Comparison of ENCODE assay signal across 14 cellular contexts in genomic region chr5:78799254-78800017, GRCh38.
DNase-seq lines count a peak whose midpoint lies in the region; FAIRE-seq and TF ChIP-seq lines count a peak whose summit lies in the region.
"Had no signal": no experiment of that assay in that cellular context is flagged by ENCODE, and none has a peak within 500 bp of the region (broad histone marks: within the 10 kb centered on the region; RNA-seq: fewer than 3 reads in every experiment).

No MANE protein-coding gene starts in this region.

- H3K4me3 ChIP-seq in AG09309 (ENCODE audit: control insufficient read depth, low read depth, low read length): no peak overlapping the region
- no peak overlapping the region for H3K4me3 ChIP-seq in bronchial epithelial cell (ENCODE audit: low read depth, low read length)
- H3K4me3 ChIP-seq: pancreas had no signal

- FAIRE-seq in bronchial epithelial cell (lab: Jason Lieb, UNC): peak; percentile 62
- FAIRE-seq: pancreas had no signal

- DNase-seq in AG09309 (ENCODE audit: low read depth) (no peak), LHCN-M2 (ENCODE audit: low read depth) (peak; percentile 84), bronchial epithelial cell (ENCODE audit: low read depth) (peak; percentile 18), kidney tubule cell (ENCODE audit: low spot score) (peak; percentile 64), NOMO-1 (lab: John Stamatoyannopoulos, UW; ENCODE audit: unreplicated experiment in 2 of 2) (no peak), dermis blood vessel endothelial cell (no peak), caudate nucleus (lab: John Stamatoyannopoulos, UW) (no peak)
- no peak for DNase-seq in activated CD4-positive, alpha-beta T cell treated with anti-CD3 and anti-CD28 coated beads for 1 hour
- DNase-seq: CD4-positive, CD25-positive, alpha-beta regulatory T cell; effector CD8-positive, alpha-beta T cell; GF-D8; NCI-H510A treated with DMSO at 0.1 percent for 48 hours; pancreas; stimulated activated CD4-positive, alpha-beta T cell treated with anti-CD3 and anti-CD28 coated beads, Interleukin-2, amount 100 ng/mL, for 48 hours had no signal

- no peak overlapping the region for H3K27ac ChIP-seq in caudate nucleus (ENCODE audit: low read depth, low read length)
- H3K27ac ChIP-seq: pancreas had no signal

- no peaks in the 10 kb centered on the region for H3K27me3 ChIP-seq in bronchial epithelial cell (ENCODE audit: control insufficient read depth, insufficient read depth, low read length)
- H3K27me3 ChIP-seq: pancreas had no signal

- TF ChIP-seq CTCF in AG09309 (IDR thresholded peaks at IDR 0.05; ENCODE audit: control insufficient read depth, insufficient read depth, low read depth, low read length, missing control alignments): peak; percentile 55
- TF ChIP-seq CTCF in bronchial epithelial cell (IDR thresholded peaks at IDR 0.05; ENCODE audit: insufficient read depth, low read length, severe bottlenecking): peak; percentile 7

- no peaks in the 10 kb centered on the region for H3K36me3 ChIP-seq in bronchial epithelial cell (ENCODE audit: control insufficient read depth, insufficient read depth, low read length)
- H3K36me3 ChIP-seq: pancreas had no signal

Comparison
In these comparisons a context has a peak if more than half of its experiments do, and no peak if none do; other contexts are left out.
1. DNase-seq: peak in LHCN-M2 (single experiment), bronchial epithelial cell (single experiment) and kidney tubule cell (single experiment); none in AG09309 (single experiment), NOMO-1 (0 of 2), dermis blood vessel endothelial cell (single experiment), caudate nucleus (0 of 61) and activated CD4-positive, alpha-beta T cell treated with anti-CD3 and anti-CD28 coated beads for 1 hour (single experiment).